19 cellular contexts compared by ENCODE assay signal in the genomic region with DNA sequence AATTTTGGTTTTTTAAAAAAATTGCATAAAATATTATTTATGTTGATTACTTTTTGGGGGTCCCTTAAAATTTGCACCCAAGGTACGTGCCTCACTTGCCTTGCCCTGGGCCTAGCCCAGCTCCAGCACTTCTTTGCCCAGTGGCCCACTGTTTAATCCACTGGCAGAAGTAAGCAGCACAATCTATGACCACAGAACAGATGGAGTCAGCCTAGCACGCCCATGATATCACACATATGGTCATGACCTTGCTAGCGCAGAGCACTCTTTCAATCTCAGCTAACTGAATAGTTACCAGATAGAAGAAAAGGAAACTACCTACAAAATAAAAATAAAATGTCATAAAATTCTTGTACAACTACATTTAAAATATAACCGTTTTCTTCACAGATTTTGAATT. TPM values are rescaled to one million over a fixed set of nuclear protein-coding genes. Genes with fewer than 3 reads are reported as not detected.
DNase-seq lines count a peak whose midpoint lies in the region; ATAC-seq and TF ChIP-seq lines count a peak whose summit lies in the region.
"Had no signal": no experiment of that assay in that cellular context is flagged by ENCODE, and none has a peak within 500 bp of the region (broad histone marks: within the 10 kb centered on the region; RNA-seq: fewer than 3 reads in every experiment).

No MANE protein-coding gene starts in this region.

- no peak for TF ChIP-seq POLR2A in erythroblast (IDR thresholded peaks at IDR 0.05; ENCODE audit: low read length)

- no peaks in the 10 kb centered on the region for H3K9me3 Mint-ChIP-seq in activated T-cell treated with anti-CD3 and anti-CD28 coated beads, Interleukin-2, amount 50 U/mL, for 24 hours
- H3K9me3 Mint-ChIP-seq in osteocyte (ENCODE audit: unreplicated experiment): no peaks in the 10 kb centered on the region
- H3K9me3 Mint-ChIP-seq: activated naive CD8-positive, alpha-beta T cell treated with anti-CD3 and anti-CD28 coated beads, Interleukin-2, amount 10 ng/mL, durations not matched to agents 7 days and 5 days; activated T-cell treated with anti-CD3 and anti-CD28 coated beads, Interleukin-2, amount 50 U/mL, for 4 hours; nephron had no signal

- peak overlapping the region; percentile 91 for H3K9ac ChIP-seq in Loucy (ENCODE audit: low read depth, low read length, poor library complexity, severe bottlenecking)
- H3K9ac ChIP-seq: BLaER1 treated with 17β-estradiol and CSF1 and Interleukin-3, amounts not matched to agents 10 nM and 100 nM had no signal

- H3K4me1 Mint-ChIP-seq in activated T-cell treated with anti-CD3 and anti-CD28 coated beads, Interleukin-2, amount 50 U/mL, for 24 hours (ENCODE audit: low read depth): peaks cover 60% of the 10 kb centered on the region
- H3K4me1 Mint-ChIP-seq in osteocyte (ENCODE audit: unreplicated experiment): peaks cover 31% of the 10 kb centered on the region

- peaks cover 97% of the 10 kb centered on the region for H3K79me2 ChIP-seq in Loucy (ENCODE audit: insufficient read depth, low read length)

- H3K4me1 ChIP-seq in Loucy (ENCODE audit: insufficient read depth, low read length, poor library complexity, severe bottlenecking) (peaks cover 33% of the 10 kb centered on the region), tibial artery (peaks cover 0 to 52% (median 28%) of the 10 kb centered on the region in 4 donors)
- H3K4me1 ChIP-seq: prostate gland had no signal

- H3K36me3 Mint-ChIP-seq in activated T-cell treated with anti-CD3 and anti-CD28 coated beads, Interleukin-2, amount 50 U/mL, for 24 hours (ENCODE audit: low read depth): peaks cover 92% of the 10 kb centered on the region
- peaks cover 35% of the 10 kb centered on the region for H3K36me3 Mint-ChIP-seq in osteocyte (ENCODE audit: unreplicated experiment)

- no peaks in the 10 kb centered on the region for H3K27me3 ChIP-seq in Loucy (ENCODE audit: insufficient read depth, low read length, poor library complexity, severe bottlenecking)
- no peaks in the 10 kb centered on the region for H3K27me3 ChIP-seq in tibial artery
- H3K27me3 ChIP-seq: BLaER1 treated with 17β-estradiol and CSF1 and Interleukin-3, amounts not matched to agents 10 nM and 100 nM had no signal

- no peak overlapping the region for H2AFZ ChIP-seq in Loucy (ENCODE audit: low read length)

- H3K4me2 ChIP-seq in Loucy (ENCODE audit: low read depth, low read length, poor library complexity, severe bottlenecking): peak overlapping the region; percentile 100
- H3K4me2 ChIP-seq: BLaER1 treated with 17β-estradiol and CSF1 and Interleukin-3, amounts not matched to agents 10 nM and 100 nM had no signal

- no peaks in the 10 kb centered on the region for H3K9me3 ChIP-seq in Loucy (ENCODE audit: insufficient read depth, low read depth, low read length)
- H3K9me3 ChIP-seq in tibial artery: no peaks in the 10 kb centered on the region
- H3K9me3 ChIP-seq: BLaER1 treated with 17β-estradiol and CSF1 and Interleukin-3, amounts not matched to agents 10 nM and 100 nM; HAP-1; prostate gland had no signal

- intact Hi-C loops in tibial artery (cut with DNase I; ENCODE audit: low total_unique reads): no loop called here

- no peaks in the 10 kb centered on the region for H3F3A ChIP-seq in Loucy (ENCODE audit: low read depth)

- H3K27ac Mint-ChIP-seq in activated T-cell treated with anti-CD3 and anti-CD28 coated beads, Interleukin-2, amount 50 U/mL, for 24 hours: peak overlapping the region; percentile 97
- H3K27ac Mint-ChIP-seq in osteocyte (ENCODE audit: unreplicated experiment): no peak overlapping the region
- H3K27ac Mint-ChIP-seq: activated naive CD8-positive, alpha-beta T cell treated with anti-CD3 and anti-CD28 coated beads, Interleukin-2, amount 10 ng/mL, durations not matched to agents 7 days and 5 days; nephron had no signal

- H3K4me3 ChIP-seq in Loucy (ENCODE audit: low read length, poor library complexity, severe bottlenecking) (peak overlapping the region; percentile 98), tibial artery (no peak overlapping the region)
- H3K4me3 ChIP-seq: BLaER1 treated with 17β-estradiol and CSF1 and Interleukin-3, amounts not matched to agents 10 nM and 100 nM; HAP-1; lung; prostate gland had no signal

- H4K20me1 ChIP-seq in Loucy (ENCODE audit: insufficient read depth, low read length, poor library complexity, severe bottlenecking): peaks cover 92% of the 10 kb centered on the region

- no peak overlapping the region for H3K4me3 Mint-ChIP-seq in activated T-cell treated with anti-CD3 and anti-CD28 coated beads, Interleukin-2, amount 50 U/mL, for 24 hours
- no peak overlapping the region for H3K4me3 Mint-ChIP-seq in osteocyte (ENCODE audit: unreplicated experiment)
- H3K4me3 Mint-ChIP-seq: activated naive CD8-positive, alpha-beta T cell treated with anti-CD3 and anti-CD28 coated beads, Interleukin-2, amount 10 ng/mL, durations not matched to agents 7 days and 5 days; activated T-cell treated with anti-CD3 and anti-CD28 coated beads, Interleukin-2, amount 50 U/mL, for 4 hours had no signal

- peaks cover 52% of the 10 kb centered on the region for H3K36me3 ChIP-seq in Loucy (ENCODE audit: insufficient read depth, low read length)
- peaks cover 38 to 45% (median 39%) of the 10 kb centered on the region in 3 donors for H3K36me3 ChIP-seq in tibial artery

- DNase-seq in activated T-cell treated with anti-CD3 and anti-CD28 coated beads, Interleukin-2, amount 50 U/mL, for 24 hours: no peak
- no peak for DNase-seq in activated T-cell treated with anti-CD3 and anti-CD28 coated beads, Interleukin-2, amount 50 U/mL, for 1 hour
- DNase-seq in erythroblast (lab: John Stamatoyannopoulos, UW): peak; percentile 22 to 39
- peak; percentile 42 for DNase-seq in osteocyte (ENCODE audit: extremely low spot score, unreplicated experiment)
- DNase-seq in putamen (ENCODE audit: low spot score): no peak
- no peak for DNase-seq in tibial artery
- DNase-seq: activated CD4-positive, alpha-beta T cell treated with anti-CD3 and anti-CD28 coated beads, Interleukin-2, amount 50 U/mL, for 48 hours; activated naive CD8-positive, alpha-beta T cell treated with anti-CD3 and anti-CD28 coated beads, Interleukin-2, amount 10 ng/mL, durations not matched to agents 7 days and 5 days; activated T-cell treated with anti-CD3 and anti-CD28 coated beads, Interleukin-2, amount 50 U/mL, for 4 hours; NCI-H2029; NCI-H446 had no signal

- ATAC-seq in GM18519 (IDR thresholded peaks at IDR 0.05; ENCODE audit: low FRiP score, unreplicated experiment): no peak
- ATAC-seq: activated T-cell treated with anti-CD3 and anti-CD28 coated beads, Interleukin-2, amount 50 U/mL, for 4 hours had no signal

- no peaks in the 10 kb centered on the region for H3K27me3 Mint-ChIP-seq in activated T-cell treated with anti-CD3 and anti-CD28 coated beads, Interleukin-2, amount 50 U/mL, for 24 hours
- H3K27me3 Mint-ChIP-seq in osteocyte (ENCODE audit: unreplicated experiment): no peaks in the 10 kb centered on the region
- H3K27me3 Mint-ChIP-seq: activated naive CD8-positive, alpha-beta T cell treated with anti-CD3 and anti-CD28 coated beads, Interleukin-2, amount 10 ng/mL, durations not matched to agents 7 days and 5 days had no signal

- no peaks in the 10 kb centered on the region for H3K9me2 ChIP-seq in Loucy (replicated peaks; ENCODE audit: low read depth, low read length)

- H3K27ac ChIP-seq in tibial artery: no peak overlapping the region
- H3K27ac ChIP-seq: BLaER1 treated with 17β-estradiol and CSF1 and Interleukin-3, amounts not matched to agents 10 nM and 100 nM; prostate gland had no signal

- TF ChIP-seq CTCF in Loucy (conservative IDR thresholded peaks at IDR 0.05; ENCODE audit: low read length) (no peak), osteocyte (IDR thresholded peaks at IDR 0.05) (no peak), tibial artery (IDR thresholded peaks at IDR 0.05) (no peak)

RNA-seq across cellular contexts. Expression of a gene that starts 5.6 kb away (rescaled TPM):
- 113 and 127 TPM in 2 replicates for total RNA-seq in osteocyte

RNA-seq across cellular contexts. Expression of a gene that starts 29.4 kb away (rescaled TPM):
- 35.6 and 42.6 TPM in 2 replicates for total RNA-seq in osteocyte

RNA-seq across cellular contexts. Expression of a gene that starts 31.0 kb away (rescaled TPM):
- 3.2 and 3.5 TPM in 2 replicates for total RNA-seq in osteocyte

RNA-seq across cellular contexts. Expression of a gene that starts 36.7 kb away (rescaled TPM):
- total RNA-seq in osteocyte: not detected in 2 replicates
- total RNA-seq: activated naive CD8-positive, alpha-beta T cell treated with anti-CD3 and anti-CD28 coated beads, Interleukin-2, amount 10 ng/mL, durations not matched to agents 7 days and 5 days; glomerular endothelial cell; lung had no signal

Comparison
In these comparisons a context has a peak if more than half of its experiments do, and no peak if none do; other contexts are left out.
1. DNase-seq: peak in erythroblast (2 of 2) and osteocyte (single experiment); none in activated T-cell treated with anti-CD3 and anti-CD28 coated beads, Interleukin-2, amount 50 U/mL, for 24 hours (single experiment), activated T-cell treated with anti-CD3 and anti-CD28 coated beads, Interleukin-2, amount 50 U/mL, for 1 hour (single experiment), putamen (single experiment) and tibial artery (0 of 2).